ENCODE assay signal across 14 cellular contexts in the genomic region with DNA sequence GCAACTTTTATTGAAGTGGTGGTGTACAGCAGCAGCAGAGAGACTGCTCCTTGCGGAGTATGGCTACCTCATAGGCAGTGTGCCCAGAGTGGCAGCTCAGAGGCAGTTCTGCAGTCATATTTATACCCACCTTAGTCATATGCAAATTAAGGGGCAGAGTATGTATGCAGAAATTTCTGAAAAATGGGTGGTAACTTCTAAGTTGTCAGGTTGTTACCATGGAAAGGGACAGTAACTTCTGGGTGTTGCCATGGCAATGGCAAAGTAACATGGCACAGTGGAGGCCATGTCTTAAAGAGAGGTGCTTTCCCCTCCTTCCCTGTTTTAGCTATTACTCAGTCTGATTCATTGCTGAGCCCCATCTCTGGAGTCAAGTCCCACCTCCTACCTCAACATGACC. TPM values are rescaled to one million over a fixed set of nuclear protein-coding genes. Genes with fewer than 3 reads are reported as not detected.
DNase-seq lines count a peak whose midpoint lies in the region; ATAC-seq and TF ChIP-seq lines count a peak whose summit lies in the region.
"Had no signal": no experiment of that assay in that cellular context is flagged by ENCODE, and none has a peak within 500 bp of the region (broad histone marks: within the 10 kb centered on the region; RNA-seq: fewer than 3 reads in every experiment).

No MANE protein-coding gene starts in this region.

- no peak overlapping the region for H3K4me3 Mint-ChIP-seq in MCF 10A (ENCODE audit: unreplicated experiment)
- no peak overlapping the region for H3K4me3 Mint-ChIP-seq in activated CD4-positive, alpha-beta memory T cell treated with anti-CD3 and anti-CD28 coated beads, Interleukin-2, amount 10 ng/mL, durations not matched to agents 7 days and 5 days
- H3K4me3 Mint-ChIP-seq in stimulated activated naive CD8-positive, alpha-beta T cell treated with anti-CD3 and anti-CD28 coated beads, Interleukin-15, amount 100 ng/mL, for 72 hours: no peak overlapping the region
- H3K4me3 Mint-ChIP-seq: CD4-positive, alpha-beta memory T cell; nephron had no signal

- in situ Hi-C loops in mammary epithelial cell (cut with MboI; ENCODE audit: low sequenced_read_pairs in 2 of 2): no loop called here

- H3K9me3 ChIP-seq in mammary epithelial cell (replicated peaks; ENCODE audit: insufficient read depth, low read length): peaks cover 2% of the 10 kb centered on the region
- H3K9me3 ChIP-seq: Peyer's patch had no signal

- peak; percentile 98 for ATAC-seq in stimulated activated naive CD8-positive, alpha-beta T cell treated with anti-CD3 and anti-CD28 coated beads, Interleukin-15, amount 100 ng/mL, for 72 hours
- no peak for ATAC-seq in omental fat pad (ENCODE audit: low FRiP score)

- H3K36me3 ChIP-seq in mammary epithelial cell (ENCODE audit: insufficient read depth, low read length): no peaks in the 10 kb centered on the region
- H3K36me3 ChIP-seq: Peyer's patch had no signal

- H3K27me3 ChIP-seq in mammary epithelial cell (ENCODE audit: insufficient read depth, low read length): no peaks in the 10 kb centered on the region
- H3K27me3 ChIP-seq: hepatocyte, Peyer's patch had no signal

- TF ChIP-seq CTCF in mammary epithelial cell (conservative IDR thresholded peaks at IDR 0.05 in 1 of 2, IDR thresholded peaks at IDR 0.05 in 1 of 2; ENCODE audit: extremely low read depth in 1 of 2, insufficient read depth in 1 of 2, low read depth in 1 of 2, low read length in 2 of 2) (no peak), MCF 10A (IDR thresholded peaks at IDR 0.05; ENCODE audit: unreplicated experiment) (no peak), omental fat pad (IDR thresholded peaks at IDR 0.05) (no peak)

- no peak overlapping the region for H2AFZ ChIP-seq in mammary epithelial cell (ENCODE audit: low read depth, low read length)
- H2AFZ ChIP-seq: hepatocyte had no signal

- intact Hi-C loops in mammary epithelial cell (cut with micrococcal nuclease): no loop called here
- intact Hi-C loops in MCF 10A (cut with micrococcal nuclease): no loop called here

- no peak overlapping the region for H3K4me2 ChIP-seq in mammary epithelial cell (ENCODE audit: insufficient read depth, low read depth, low read length)
- H3K4me2 ChIP-seq: hepatocyte had no signal

- no peaks in the 10 kb centered on the region for H3K9me3 Mint-ChIP-seq in MCF 10A (ENCODE audit: unreplicated experiment)
- H3K9me3 Mint-ChIP-seq in activated CD4-positive, alpha-beta memory T cell treated with anti-CD3 and anti-CD28 coated beads, Interleukin-2, amount 10 ng/mL, durations not matched to agents 7 days and 5 days: peaks cover 2% of the 10 kb centered on the region
- no peaks in the 10 kb centered on the region for H3K9me3 Mint-ChIP-seq in stimulated activated naive CD8-positive, alpha-beta T cell treated with anti-CD3 and anti-CD28 coated beads, Interleukin-15, amount 100 ng/mL, for 72 hours

- no peak overlapping the region for H3K4me3 ChIP-seq in mammary epithelial cell (replicated peaks in 1 of 3; ENCODE audit: insufficient read depth in 1 of 3, low read depth in 2 of 3, low read length in 3 of 3)
- H3K4me3 ChIP-seq: hepatocyte, Peyer's patch had no signal

- no peaks in the 10 kb centered on the region for H3K36me3 Mint-ChIP-seq in MCF 10A (ENCODE audit: insufficient read depth, unreplicated experiment)
- no peaks in the 10 kb centered on the region for H3K36me3 Mint-ChIP-seq in activated CD4-positive, alpha-beta memory T cell treated with anti-CD3 and anti-CD28 coated beads, Interleukin-2, amount 10 ng/mL, durations not matched to agents 7 days and 5 days (ENCODE audit: low read depth)

- WGBS in mammary epithelial cell (ENCODE audit: low coverage, missing lambda C conversion rate): 100% methylated on average over 1 of the region's 1 CpG

- CTCF ChIA-PET in mammary epithelial cell (lab: Charles Lee; ENCODE audit: low non-redundant PET): no interaction called here
- CTCF ChIA-PET in MCF 10A (lab: Yijun Ruan, JAX): interaction anchor here (0.6 to 0.9 kb wide), 2 partner anchors 9 to 30 kb away, joined by 3 to 4 read pairs; no protein-coding TSS in a partner anchor
- CTCF ChIA-PET in activated CD4-positive, alpha-beta memory T cell treated with anti-CD3 and anti-CD28 coated beads, Interleukin-2, amount 10 ng/mL, durations not matched to agents 7 days and 5 days (lab: Charles Lee): no interaction called here

- H4K20me1 ChIP-seq in mammary epithelial cell (ENCODE audit: insufficient read depth, low read length): no peaks in the 10 kb centered on the region

- dilution Hi-C loops in mammary epithelial cell (cut with HindIII; ENCODE audit: low sequenced_read_pairs): no loop called here

- POLR2A ChIA-PET in MCF 10A (lab: Yijun Ruan, JAX): no interaction called here
- POLR2A ChIA-PET in activated CD4-positive, alpha-beta memory T cell treated with anti-CD3 and anti-CD28 coated beads, Interleukin-2, amount 10 ng/mL, durations not matched to agents 7 days and 5 days (lab: Charles Lee): no interaction called here

- H3K79me2 ChIP-seq in mammary epithelial cell (ENCODE audit: insufficient read depth, low read length): no peaks in the 10 kb centered on the region
- H3K79me2 ChIP-seq: hepatocyte had no signal

- no peak overlapping the region for H3K9ac ChIP-seq in mammary epithelial cell (ENCODE audit: insufficient read depth, low read length)

- peaks cover 6% of the 10 kb centered on the region for H3K4me1 Mint-ChIP-seq in MCF 10A (ENCODE audit: insufficient read depth, unreplicated experiment)
- H3K4me1 Mint-ChIP-seq in activated CD4-positive, alpha-beta memory T cell treated with anti-CD3 and anti-CD28 coated beads, Interleukin-2, amount 10 ng/mL, durations not matched to agents 7 days and 5 days: peaks cover 12% of the 10 kb centered on the region
- no peaks in the 10 kb centered on the region for H3K4me1 Mint-ChIP-seq in stimulated activated naive CD8-positive, alpha-beta T cell treated with anti-CD3 and anti-CD28 coated beads, Interleukin-15, amount 100 ng/mL, for 72 hours

- no peak overlapping the region for H3K27ac Mint-ChIP-seq in MCF 10A (ENCODE audit: low read depth, unreplicated experiment)
- H3K27ac Mint-ChIP-seq in activated CD4-positive, alpha-beta memory T cell treated with anti-CD3 and anti-CD28 coated beads, Interleukin-2, amount 10 ng/mL, durations not matched to agents 7 days and 5 days: no peak overlapping the region
- H3K27ac Mint-ChIP-seq in stimulated activated naive CD8-positive, alpha-beta T cell treated with anti-CD3 and anti-CD28 coated beads, Interleukin-15, amount 100 ng/mL, for 72 hours: peak overlapping the region in 1 of 2 donors; percentile 94
- H3K27ac Mint-ChIP-seq: CD4-positive, alpha-beta memory T cell; nephron had no signal

- H3K27me3 Mint-ChIP-seq in MCF 10A (ENCODE audit: insufficient read depth, unreplicated experiment): peaks cover 14% of the 10 kb centered on the region
- H3K27me3 Mint-ChIP-seq in activated CD4-positive, alpha-beta memory T cell treated with anti-CD3 and anti-CD28 coated beads, Interleukin-2, amount 10 ng/mL, durations not matched to agents 7 days and 5 days: peaks cover 13% of the 10 kb centered on the region
- peaks cover 8% of the 10 kb centered on the region for H3K27me3 Mint-ChIP-seq in stimulated activated naive CD8-positive, alpha-beta T cell treated with anti-CD3 and anti-CD28 coated beads, Interleukin-15, amount 100 ng/mL, for 72 hours

- BruUV-seq in mammary epithelial cell (replicated peaks; lab: Mats Ljungman, UMichigan): no TSS peak
- BruUV-seq in MCF 10A (replicated peaks; lab: Mats Ljungman, UMichigan): no TSS peak

- H3K4me1 ChIP-seq in mammary epithelial cell (ENCODE audit: insufficient read depth, low read length): peaks cover 4% of the 10 kb centered on the region
- H3K4me1 ChIP-seq: Peyer's patch had no signal

- DNase-seq in mammary epithelial cell (peak; percentile 73), MCF 10A (ENCODE audit: unreplicated experiment) (no peak), kidney tubule cell (ENCODE audit: low spot score) (peak; percentile 91), C1 segment of cervical spinal cord (lab: John Stamatoyannopoulos, UW) (no peak), omental fat pad (ENCODE audit: low spot score) (no peak), putamen (ENCODE audit: low spot score) (no peak)
- peak; percentile 26 for DNase-seq in activated CD4-positive, alpha-beta memory T cell treated with anti-CD3 and anti-CD28 coated beads, Interleukin-2, amount 10 ng/mL, durations not matched to agents 7 days and 5 days
- DNase-seq in stimulated activated naive CD8-positive, alpha-beta T cell treated with anti-CD3 and anti-CD28 coated beads, Interleukin-15, amount 100 ng/mL, for 72 hours: peak; percentile 46 to 81
- DNase-seq: cortex of kidney, NCI-H1105, Peyer's patch had no signal

- H3K27ac ChIP-seq in mammary epithelial cell (ENCODE audit: insufficient read depth, low read depth, low read length): no peak overlapping the region
- H3K27ac ChIP-seq: hepatocyte, Peyer's patch had no signal

RNA-seq across cellular contexts. Expression of gene MEOX1, which starts 53.4 kb away (rescaled TPM):
- not detected for total RNA-seq in mammary epithelial cell
- polyA plus RNA-seq in mammary epithelial cell: not detected
- polyA minus RNA-seq in mammary epithelial cell: not detected
- not detected in 2 replicates for total RNA-seq in MCF 10A (2022)
- total RNA-seq in activated CD4-positive, alpha-beta memory T cell treated with anti-CD3 and anti-CD28 coated beads, Interleukin-2, amount 10 ng/mL, durations not matched to agents 7 days and 5 days: 1 to 10 TPM; 4.2 to 4.7 TPM
- total RNA-seq in omental fat pad: 10 to 100 TPM in 2 of 4 donors, 1 to 10 TPM in 2; 5.6 to 56.6 (median 11.1) TPM

Comparison
In these comparisons a context has a peak if more than half of its experiments do, and no peak if none do; other contexts are left out.
1. DNase-seq: peak in mammary epithelial cell (single experiment), activated CD4-positive, alpha-beta memory T cell treated with anti-CD3 and anti-CD28 coated beads, Interleukin-2, amount 10 ng/mL, durations not matched to agents 7 days and 5 days (single experiment), kidney tubule cell (single experiment) and stimulated activated naive CD8-positive, alpha-beta T cell treated with anti-CD3 and anti-CD28 coated beads, Interleukin-15, amount 100 ng/mL, for 72 hours (2 of 2); none in MCF 10A (single experiment), C1 segment of cervical spinal cord (0 of 14), omental fat pad (single experiment) and putamen (single experiment).